8 cellular contexts compared by ENCODE assay signal in the genomic region with DNA sequence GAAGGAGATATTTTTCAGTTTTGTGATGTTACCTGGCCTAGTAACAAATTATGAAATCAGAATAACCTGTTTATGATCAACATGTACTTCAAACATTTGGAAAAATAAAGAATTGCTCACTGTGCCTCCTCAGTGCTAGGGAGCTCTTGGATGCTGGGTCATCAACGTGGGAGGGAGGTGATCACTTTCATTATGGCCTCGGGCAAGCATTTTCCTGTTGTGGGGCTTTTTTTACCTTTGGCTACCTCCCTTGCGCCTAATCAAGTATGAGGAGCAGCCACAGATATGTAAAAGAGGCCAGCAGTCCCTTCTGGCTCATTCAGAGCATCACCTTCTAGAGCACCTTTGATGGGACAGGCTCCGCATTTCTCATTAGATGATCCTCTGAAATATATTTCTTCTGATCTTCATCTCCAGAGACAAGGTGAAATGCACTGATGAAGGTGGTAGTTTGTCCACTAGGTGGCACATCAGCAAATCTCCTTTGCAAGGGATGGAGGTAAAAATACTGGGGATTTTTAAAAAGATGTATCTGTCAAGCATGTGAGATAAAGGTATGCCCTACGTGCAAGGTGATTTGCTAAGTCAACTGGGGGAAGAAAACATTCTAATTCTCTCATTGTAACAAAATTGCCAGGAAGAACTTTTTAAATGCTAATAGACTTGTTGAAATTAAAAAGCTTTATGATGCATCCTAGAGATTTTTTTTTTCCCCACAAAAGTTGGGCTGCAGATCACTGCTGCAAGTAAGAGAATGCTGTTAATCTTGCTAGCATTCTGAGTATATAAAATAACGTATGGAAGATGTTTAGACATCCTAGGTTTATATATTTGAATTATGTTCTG.
DNase-seq lines count a peak whose midpoint lies in the region; ATAC-seq and TF ChIP-seq lines count a peak whose summit lies in the region.

No MANE protein-coding gene starts in this region.

- H3K4me3 ChIP-seq in CD4-positive, CD25-positive, alpha-beta regulatory T cell (ENCODE audit: low read depth, low read length): no peak overlapping the region
- H3K4me3 ChIP-seq in upper lobe of left lung (no peak overlapping the region), aorta (ENCODE audit: low read length in 2 of 2) (no peak overlapping the region)

- H3K27ac Mint-ChIP-seq in CD4-positive, CD25-positive, alpha-beta regulatory T cell: no peak overlapping the region

- intact Hi-C loops in aorta (cut with DNase I): loop anchor here in 1 of 2 donors (2.0 kb wide), 1 partner anchor 394 kb away; no protein-coding TSS in a partner anchor

- no peak overlapping the region for H3K27ac ChIP-seq in CD4-positive, CD25-positive, alpha-beta regulatory T cell (ENCODE audit: insufficient read depth, low read length, poor library complexity, severe bottlenecking)
- no peak overlapping the region for H3K27ac ChIP-seq in upper lobe of left lung
- no peak overlapping the region for H3K27ac ChIP-seq in aorta (ENCODE audit: low read depth in 1 of 2, low read length in 2 of 2)

- TF ChIP-seq CTCF in upper lobe of left lung (IDR thresholded peaks at IDR 0.05): peak; percentile 48 to 68 (median 60)

- no peak for TF ChIP-seq POLR2A in upper lobe of left lung (IDR thresholded peaks at IDR 0.05)

- peak; percentile 7 to 85 (median 51) for DNase-seq in CD4-positive, CD25-positive, alpha-beta regulatory T cell
- DNase-seq in KG1 (lab: John Stamatoyannopoulos, UW) (peak; percentile 9), T follicular helper cell (ENCODE audit: low read depth) (peak; percentile 9), dermis blood vessel endothelial cell (peak; percentile 83), middle frontal gyrus (ENCODE audit: extremely low spot score, low spot score) (peak; percentile 47), upper lobe of left lung (no peak), aorta (no peak)

- H3K36me3 ChIP-seq in CD4-positive, CD25-positive, alpha-beta regulatory T cell (ENCODE audit: control insufficient read depth, insufficient read depth, low read length): no peaks in the 10 kb centered on the region
- no peaks in the 10 kb centered on the region for H3K36me3 ChIP-seq in upper lobe of left lung
- H3K36me3 ChIP-seq in aorta (ENCODE audit: control insufficient read depth in 1 of 2, insufficient read depth in 2 of 2, low read length in 1 of 2): no peaks in the 10 kb centered on the region

- peaks cover 28% of the 10 kb centered on the region for H3K27me3 Mint-ChIP-seq in CD4-positive, CD25-positive, alpha-beta regulatory T cell

- ATAC-seq in CD4-positive, CD25-positive, alpha-beta regulatory T cell (ENCODE audit: low read depth in 2 of 2): peak in 1 of 2 donors; percentile 67
- ATAC-seq in GM18858 (IDR thresholded peaks at IDR 0.05; ENCODE audit: unreplicated experiment): peak; percentile 62
- peak in 1 of 2 donors; percentile 53 for ATAC-seq in upper lobe of left lung (ENCODE audit: low FRiP score in 2 of 2)
- no peak for ATAC-seq in aorta (ENCODE audit: low FRiP score)

- no peak for TF ChIP-seq EP300 in upper lobe of left lung (IDR thresholded peaks at IDR 0.05)

- H3K9me3 ChIP-seq in CD4-positive, CD25-positive, alpha-beta regulatory T cell (ENCODE audit: control insufficient read depth in 2 of 2, low read length in 2 of 2): no peaks in the 10 kb centered on the region
- H3K9me3 ChIP-seq in upper lobe of left lung (no peaks in the 10 kb centered on the region), aorta (ENCODE audit: control insufficient read depth, low read length) (no peaks in the 10 kb centered on the region)

- 42 to 51% methylated on average over 6 of the region's 6 CpGs for WGBS in upper lobe of left lung, 2 donors
- 45% methylated on average over 6 of the region's 6 CpGs for WGBS in aorta, 2 donors

- no peaks in the 10 kb centered on the region for H3K36me3 Mint-ChIP-seq in CD4-positive, CD25-positive, alpha-beta regulatory T cell

- H3K4me1 Mint-ChIP-seq in CD4-positive, CD25-positive, alpha-beta regulatory T cell: peaks cover 0 to 4% (median 0%) of the 10 kb centered on the region in 4 donors

- no peaks in the 10 kb centered on the region for H3K27me3 ChIP-seq in CD4-positive, CD25-positive, alpha-beta regulatory T cell (ENCODE audit: control insufficient read depth, insufficient read depth, low read length)
- H3K27me3 ChIP-seq in upper lobe of left lung (no peaks in the 10 kb centered on the region), aorta (ENCODE audit: control insufficient read depth in 1 of 2, insufficient read depth in 2 of 2, low read length in 1 of 2) (no peaks in the 10 kb centered on the region)

- no peaks in the 10 kb centered on the region for H3K4me1 ChIP-seq in CD4-positive, CD25-positive, alpha-beta regulatory T cell (ENCODE audit: control insufficient read depth, insufficient read depth, low read length, poor library complexity, severe bottlenecking)
- H3K4me1 ChIP-seq in upper lobe of left lung: no peaks in the 10 kb centered on the region
- no peaks in the 10 kb centered on the region for H3K4me1 ChIP-seq in aorta (ENCODE audit: control insufficient read depth in 1 of 2, insufficient read depth in 2 of 2, low read length in 2 of 2)

- no peaks in the 10 kb centered on the region for H3K9me3 Mint-ChIP-seq in CD4-positive, CD25-positive, alpha-beta regulatory T cell

- H3K4me3 Mint-ChIP-seq in CD4-positive, CD25-positive, alpha-beta regulatory T cell: no peak overlapping the region

Comparison
In these comparisons a context has a peak if more than half of its experiments do, and no peak if none do; other contexts are left out.
1. DNase-seq: peak in CD4-positive, CD25-positive, alpha-beta regulatory T cell (3 of 3), KG1 (single experiment), T follicular helper cell (single experiment), dermis blood vessel endothelial cell (single experiment) and middle frontal gyrus (single experiment); none in upper lobe of left lung (0 of 2) and aorta (0 of 2).